In genomic region chr20:19601133-19601810, GRCh38 we compare ENCODE assay signal across 29 cellular contexts.
"Had no signal": no experiment of that assay in that cellular context is flagged by ENCODE, and none has a peak within 500 bp of the region (broad histone marks: within the 10 kb centered on the region; RNA-seq: fewer than 3 reads in every experiment).

No MANE protein-coding gene starts in this region.

- H3K36me3 ChIP-seq: left lung, lower lobe of right lung, ovary, sigmoid colon, stomach, thyroid gland, transverse colon, upper lobe of right lung had no signal

- H3K36me3 Mint-ChIP-seq: immature natural killer cell; naive B cell; natural killer cell; stimulated activated naive B cell treated with anti-CD40 and anti-IgM and Interleukin-4, amounts not matched to agents 10 μg/mL and 1 μg/mL and 100 μg/mL, for 72 hours had no signal

- H3K9me3 ChIP-seq: left lung, lower lobe of right lung, ovary, sigmoid colon, stomach, testis, thyroid gland, transverse colon, upper lobe of right lung had no signal

- H3K27me3 ChIP-seq: left lung, ovary, sigmoid colon, stomach, testis, thyroid gland, transverse colon, upper lobe of right lung had no signal

- H3K4me3 Mint-ChIP-seq: immature natural killer cell; naive B cell; natural killer cell; stimulated activated naive B cell treated with anti-CD40 and anti-IgM and Interleukin-4, amounts not matched to agents 10 μg/mL and 1 μg/mL and 100 μg/mL, for 72 hours had no signal

- DNase-seq: hypothalamus; immature natural killer cell; kidney; left colon; left lung; lower lobe of right lung; mammary epithelial cell; mesenchymal stem cell; naive B cell; natural killer cell; ovary; retina; right cardiac atrium; sigmoid colon; stimulated activated CD4-positive, alpha-beta T cell treated with anti-CD3 and anti-CD28 coated beads, Interleukin-12 subunit alpha, Interleukin-12 subunit beta, amount 100 ng/mL, for 4 hours; stimulated activated CD4-positive, alpha-beta T cell treated with anti-CD3 and anti-CD28 coated beads, Interleukin-15, amount 100 ng/mL, for 24 hours; stimulated activated CD4-positive, alpha-beta T cell treated with anti-CD3 and anti-CD28 coated beads, Interleukin-2, amount 100 ng/mL, for 24 hours; stimulated activated CD4-positive, alpha-beta T cell treated with anti-CD3 and anti-CD28 coated beads, Interleukin-4, amount 100 ng/mL, for 1 hour; stimulated activated naive B cell treated with anti-CD40 and anti-IgM and Interleukin-4, amounts not matched to agents 10 μg/mL and 1 μg/mL and 100 μg/mL, for 72 hours; stimulated activated naive CD8-positive, alpha-beta T cell treated with anti-CD3 and anti-CD28 coated beads, Interleukin-15, Interleukin-2, amounts not matched to agents 100 U/mL and 50 U/mL, for 24 hours; stomach; testis; thyroid gland; transverse colon; upper lobe of right lung had no signal

- ATAC-seq: left colon; left lung; lower lobe of right lung; natural killer cell; right cardiac atrium; stimulated activated naive B cell treated with anti-CD40 and anti-IgM and Interleukin-4, amounts not matched to agents 10 μg/mL and 1 μg/mL and 100 μg/mL, for 72 hours; stimulated activated naive CD8-positive, alpha-beta T cell treated with anti-CD3 and anti-CD28 coated beads, Interleukin-15, Interleukin-2, amounts not matched to agents 100 U/mL and 50 U/mL, for 24 hours; upper lobe of right lung had no signal

- H3K4me1 Mint-ChIP-seq: immature natural killer cell; naive B cell; natural killer cell; stimulated activated naive B cell treated with anti-CD40 and anti-IgM and Interleukin-4, amounts not matched to agents 10 μg/mL and 1 μg/mL and 100 μg/mL, for 72 hours had no signal

- H3K9me3 Mint-ChIP-seq: immature natural killer cell; naive B cell; natural killer cell; stimulated activated naive B cell treated with anti-CD40 and anti-IgM and Interleukin-4, amounts not matched to agents 10 μg/mL and 1 μg/mL and 100 μg/mL, for 72 hours had no signal

- FAIRE-seq: islet of Langerhans, kidney, urothelium cell line had no signal

- H3K27ac ChIP-seq: left lung, lower lobe of right lung, ovary, sigmoid colon, skin epidermis, stomach, testis, thyroid gland, transverse colon, upper lobe of right lung had no signal

- H3K4me3 ChIP-seq: left lung, lower lobe of right lung, ovary, sigmoid colon, skin epidermis, stomach, testis, thyroid gland, transverse colon, upper lobe of right lung had no signal

- H3K4me1 ChIP-seq: left lung, lower lobe of right lung, sigmoid colon, stomach, testis, transverse colon, upper lobe of right lung had no signal

- H3K27ac Mint-ChIP-seq: immature natural killer cell; naive B cell; natural killer cell; progenitor cell of endocrine pancreas; stimulated activated naive B cell treated with anti-CD40 and anti-IgM and Interleukin-4, amounts not matched to agents 10 μg/mL and 1 μg/mL and 100 μg/mL, for 72 hours had no signal
